In the genomic region with DNA sequence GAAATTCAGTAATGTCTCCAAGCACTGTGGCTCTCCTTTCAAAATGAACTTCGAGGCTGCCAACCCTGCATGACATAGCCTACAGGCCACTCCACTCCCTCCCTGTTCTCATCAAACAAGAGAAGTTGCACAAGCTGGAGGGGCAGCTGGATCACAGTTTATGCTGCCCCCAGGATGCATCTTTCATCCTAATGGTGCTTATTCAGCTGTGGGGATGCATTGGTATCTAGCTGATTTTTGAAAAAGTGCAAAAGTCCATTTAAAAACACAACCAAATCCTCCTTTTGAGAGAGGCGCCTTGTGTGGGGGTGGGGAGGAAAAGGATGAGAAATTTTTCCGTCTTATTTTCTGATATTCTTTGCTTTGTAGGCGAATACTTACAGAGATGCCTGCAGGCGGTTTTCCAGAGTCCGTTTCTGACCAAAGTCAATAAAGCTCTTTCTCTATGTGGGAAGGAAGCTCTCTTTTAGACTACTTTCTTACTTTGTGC, we compare ENCODE assay signal across 16 cellular contexts.
DNase-seq lines count a peak whose midpoint lies in the region; ATAC-seq and TF ChIP-seq lines count a peak whose summit lies in the region.
"Had no signal": no experiment of that assay in that cellular context is flagged by ENCODE, and none has a peak within 500 bp of the region (broad histone marks: within the 10 kb centered on the region; RNA-seq: fewer than 3 reads in every experiment).

No MANE protein-coding gene starts in this region.

- BruUV-seq in IMR-90 (replicated peaks; lab: Mats Ljungman, UMichigan) = no TSS peak

- H4K8ac ChIP-seq in IMR-90 (ENCODE audit: low read depth in 2 of 2, low read length in 2 of 2) = peak overlapping the region; percentile 34 to 88; a peak in 3 of 4 replicates

- H4K91ac ChIP-seq in IMR-90 (ENCODE audit: insufficient read depth, low read depth, low read length) = peak overlapping the region; percentile 94

- peak overlapping the region; percentile 29 for H2AK9ac ChIP-seq in IMR-90 (replicated peaks; ENCODE audit: low read depth, low read length, poor library complexity)

- dilution Hi-C loops in IMR-90 (cut with HindIII; ENCODE audit: low sequenced_read_pairs, unreplicated experiment) = no loop called here

- H2BK120ac ChIP-seq in IMR-90 (ENCODE audit: low read depth, low read length) = peak overlapping the region; percentile 90

- H3K4me2 ChIP-seq in IMR-90 (ENCODE audit: low read depth, low read length) = peak overlapping the region; percentile 8; the same call in 1 of the 2 replicates
- H3K4me2 ChIP-seq: BLaER1 treated with 17β-estradiol and CSF1 and Interleukin-3, amounts not matched to agents 10 nM and 100 nM had no signal

- in situ Hi-C loops in IMR-90 (cut with MboI; ENCODE audit: low sequenced_read_pairs) = loop anchor here (25.0 kb wide), 2 partner anchors 242 to 1433 kb away; no protein-coding TSS in a partner anchor

- H3K9me3 ChIP-seq in IMR-90 (ENCODE audit: control insufficient read depth, insufficient read depth, low read length) (no peaks in the 10 kb centered on the region), heart left ventricle (no peaks in the 10 kb centered on the region)
- H3K9me3 ChIP-seq: BLaER1 treated with 17β-estradiol and CSF1 and Interleukin-3, amounts not matched to agents 10 nM and 100 nM had no signal

- intact Hi-C loops in IMR-90 (cut with micrococcal nuclease) (loop anchor here (1.0 kb wide), 1 partner anchor 10 kb away; no protein-coding TSS in a partner anchor), sciatic nerve (cut with DNase I) (no loop called here), heart left ventricle (cut with DNase I) (no loop called here)

- WGBS in IMR-90 (ENCODE audit: extremely low coverage in 2 of 2, insufficient read length in 1 of 2), 2 experiments = no CpG with 5 or more reads among the region's 6 CpGs
- 70 to 82% (median 78%) methylated on average over 6 of the region's 6 CpGs for whole genome bisulfite sequencing in heart left ventricle, 4 donors

- ATAC-seq in IMR-90 (ENCODE audit: low read depth) = no peak
- ATAC-seq in sciatic nerve = peak; percentile 38
- no peak for ATAC-seq in HG03565 (IDR thresholded peaks at IDR 0.05; ENCODE audit: unreplicated experiment)
- ATAC-seq in heart left ventricle = no peak
- ATAC-seq: HepG2 had no signal

- H4K5ac ChIP-seq in IMR-90 (ENCODE audit: low read depth, low read length) = peak overlapping the region; percentile 97

- H2AK5ac ChIP-seq in IMR-90 (ENCODE audit: low read depth, low read length) = peak overlapping the region; percentile 67

- H2BK5ac ChIP-seq in IMR-90 (ENCODE audit: low read depth, low read length, poor library complexity, severe bottlenecking) = peak overlapping the region; percentile 98

- no peak for TF ChIP-seq RAD21 in IMR-90 (IDR thresholded peaks at IDR 0.05; ENCODE audit: low read length)

- H4K20me1 ChIP-seq in IMR-90 (ENCODE audit: insufficient read depth, low read length) = no peaks in the 10 kb centered on the region
- H4K20me1 ChIP-seq: BLaER1 treated with 17β-estradiol and CSF1 and Interleukin-3, amounts not matched to agents 10 nM and 100 nM had no signal

- H3K4me1 ChIP-seq in IMR-90 (ENCODE audit: control insufficient read depth, insufficient read depth, low read length) (peaks cover 17% of the 10 kb centered on the region), heart left ventricle (no peaks in the 10 kb centered on the region)

- TF ChIP-seq CTCF in IMR-90 (conservative IDR thresholded peaks at IDR 0.05; ENCODE audit: low read depth, low read length) (no peak), heart left ventricle (IDR thresholded peaks at IDR 0.05) (no peak)

- no peak for TF ChIP-seq POLR2A in IMR-90 (IDR thresholded peaks at IDR 0.05; ENCODE audit: low read depth, low read length)
- TF ChIP-seq POLR2A in heart left ventricle (IDR thresholded peaks at IDR 0.05) = no peak

- peak overlapping the region; percentile 54; the same call in 1 of the 2 replicates for H3K56ac ChIP-seq in IMR-90 (ENCODE audit: extremely low read depth, insufficient read depth, low read length)

- H3K27me3 ChIP-seq in IMR-90 (ENCODE audit: control insufficient read depth, insufficient read depth, low read length) = no peaks in the 10 kb centered on the region
- H3K27me3 ChIP-seq in heart left ventricle = no peaks in the 10 kb centered on the region
- H3K27me3 ChIP-seq: BLaER1 treated with 17β-estradiol and CSF1 and Interleukin-3, amounts not matched to agents 10 nM and 100 nM had no signal

- POLR2A ChIA-PET in IMR-90 (lab: Charles Lee; ENCODE audit: unreplicated experiment) = no interaction called here

- H2BK20ac ChIP-seq in IMR-90 (ENCODE audit: low read depth, low read length) = peak overlapping the region; percentile 83

- no peak overlapping the region for H3K4me3 ChIP-seq in IMR-90 (ENCODE audit: insufficient read depth, low read depth, low read length)
- no peak overlapping the region for H3K4me3 ChIP-seq in heart left ventricle
- H3K4me3 ChIP-seq: BLaER1 treated with 17β-estradiol and CSF1 and Interleukin-3, amounts not matched to agents 10 nM and 100 nM; GM23248 had no signal

- H3K18ac ChIP-seq in IMR-90 (ENCODE audit: low read depth, low read length) = peak overlapping the region; percentile 97

- H3K14ac ChIP-seq in IMR-90 (replicated peaks; ENCODE audit: low read depth, low read length) = peak overlapping the region; percentile 70

- H3K9me1 ChIP-seq in IMR-90 (ENCODE audit: insufficient read depth, low read length) = peaks cover 2% of the 10 kb centered on the region

- H3K27ac ChIP-seq in IMR-90 (ENCODE audit: insufficient read depth, low read length) (peak overlapping the region; percentile 53), heart left ventricle (no peak overlapping the region)
- H3K27ac ChIP-seq: BLaER1 treated with 17β-estradiol and CSF1 and Interleukin-3, amounts not matched to agents 10 nM and 100 nM; GM23248 had no signal

- DNase-seq in IMR-90 (no peak), brain pericyte (ENCODE audit: low read depth, low spot score) (peak; percentile 92), foreskin melanocyte (peak; percentile 71), sciatic nerve (ENCODE audit: low spot score) (no peak), retina (no peak), heart left ventricle (no peak), Kasumi-1 (lab: John Stamatoyannopoulos, UW) (no peak)
- DNase-seq: AML-193; CD4-positive, CD25-positive, alpha-beta regulatory T cell; DMS53; GF-D8; GM23248; H7 had no signal

- peak overlapping the region; percentile 90 for H3K4ac ChIP-seq in IMR-90 (ENCODE audit: low read depth, low read length)

- peak overlapping the region; percentile 57 for H2BK15ac ChIP-seq in IMR-90 (ENCODE audit: low read depth, low read length)

- H3K9ac ChIP-seq in IMR-90 (ENCODE audit: low read depth, low read length) = no peak overlapping the region
- H3K9ac ChIP-seq: BLaER1 treated with 17β-estradiol and CSF1 and Interleukin-3, amounts not matched to agents 10 nM and 100 nM; GM23248 had no signal

- no peaks in the 10 kb centered on the region for H3K79me1 ChIP-seq in IMR-90 (ENCODE audit: low read depth in 1 of 2, low read length in 2 of 2)

- peak overlapping the region; percentile 77 for H2AFZ ChIP-seq in IMR-90 (replicated peaks; ENCODE audit: low read length, poor library complexity)
- H2AFZ ChIP-seq: GM23248 had no signal

- CTCF ChIA-PET in IMR-90 (lab: Yijun Ruan, JAX) = no interaction called here

- peak overlapping the region; percentile 68 for H3K23ac ChIP-seq in IMR-90 (ENCODE audit: low read depth, low read length)

- H3K36me3 ChIP-seq in IMR-90 (ENCODE audit: control insufficient read depth, insufficient read depth, low read length) = no peaks in the 10 kb centered on the region
- no peaks in the 10 kb centered on the region for H3K36me3 ChIP-seq in heart left ventricle
- H3K36me3 ChIP-seq: BLaER1 treated with 17β-estradiol and CSF1 and Interleukin-3, amounts not matched to agents 10 nM and 100 nM had no signal

TF ChIP-seq in IMR-90, 13 proteins besides CTCF, POLR2A, EP300 and RAD21:
- 0 out of 2 replicates have a peak, but pooled peaks have one; percentile 9 for TF ChIP-seq CEBPB (IDR thresholded peaks at IDR 0.05; ENCODE audit: low read depth, low read length)
- no peak for TF ChIP-seq MXI1 (IDR thresholded peaks at IDR 0.05; ENCODE audit: borderline replicate concordance, low read depth, low read length)
- TF ChIP-seq SMC3 (IDR thresholded peaks at IDR 0.05; ENCODE audit: low read depth, low read length) = no peak
- TF ChIP-seq BHLHE40 (IDR thresholded peaks at IDR 0.05; ENCODE audit: low read depth, low read length) = no peak
- TF ChIP-seq, protein P1, sequence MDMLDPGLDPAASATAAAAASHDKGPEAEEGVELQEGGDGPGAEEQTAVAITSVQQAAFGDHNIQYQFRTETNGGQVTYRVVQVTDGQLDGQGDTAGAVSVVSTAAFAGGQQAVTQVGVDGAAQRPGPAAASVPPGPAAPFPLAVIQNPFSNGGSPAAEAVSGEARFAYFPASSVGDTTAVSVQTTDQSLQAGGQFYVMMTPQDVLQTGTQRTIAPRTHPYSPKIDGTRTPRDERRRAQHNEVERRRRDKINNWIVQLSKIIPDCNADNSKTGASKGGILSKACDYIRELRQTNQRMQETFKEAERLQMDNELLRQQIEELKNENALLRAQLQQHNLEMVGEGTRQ (IDR thresholded peaks at IDR 0.05; ENCODE audit: low read depth, low read length) = no peak
- TF ChIP-seq FOS (IDR thresholded peaks at IDR 0.05; ENCODE audit: low read depth, low read length) = no peak
- no peak for TF ChIP-seq MAFK (IDR thresholded peaks at IDR 0.05; ENCODE audit: low read depth, low read length)
- TF ChIP-seq NFE2L2 (IDR thresholded peaks at IDR 0.05; ENCODE audit: low read depth, low read length) = no peak
TF ChIP-seq in IMR-90: peak in this region for 1.

Comparison
In these comparisons a context has a peak if more than half of its experiments do, and no peak if none do; other contexts are left out.
1. DNase-seq: peak in brain pericyte (single experiment) and foreskin melanocyte (single experiment); none in IMR-90 (single experiment), sciatic nerve (single experiment), retina (single experiment), heart left ventricle (0 of 5) and Kasumi-1 (0 of 2).